ENCODE assay signal across 11 cellular contexts in genomic region chr3:147393261-147393964, GRCh38. TPM values are rescaled to one million over a fixed set of nuclear protein-coding genes. Genes with fewer than 3 reads are reported as not detected.
DNase-seq lines count a peak whose midpoint lies in the region; ATAC-seq and TF ChIP-seq lines count a peak whose summit lies in the region.
"Had no signal": no experiment of that assay in that cellular context is flagged by ENCODE, and none has a peak within 500 bp of the region (broad histone marks: within the 10 kb centered on the region; RNA-seq: fewer than 3 reads in every experiment).

No MANE protein-coding gene starts in this region.

- H3K4me1 Mint-ChIP-seq in activated CD8-positive, alpha-beta memory T cell treated with anti-CD3 and anti-CD28 coated beads, Interleukin-2, amount 10 ng/mL, durations not matched to agents 7 days and 5 days = no peaks in the 10 kb centered on the region

- no peak overlapping the region for H3K4me3 Mint-ChIP-seq in activated CD8-positive, alpha-beta memory T cell treated with anti-CD3 and anti-CD28 coated beads, Interleukin-2, amount 10 ng/mL, durations not matched to agents 7 days and 5 days
- H3K4me3 Mint-ChIP-seq: dendritic cell treated with granulocyte-macrophage colony-stimulating factor and Interleukin-4, amounts not matched to agents 40 ng/mL and 50 ng/mL, for 4 days had no signal

- POLR2A ChIA-PET in OCI-LY7 (lab: Charles Lee) = no interaction called here

- H3K36me3 ChIP-seq in duodenal mucosa (ENCODE audit: control insufficient read depth in 1 of 2, insufficient read depth in 2 of 2, low read length in 2 of 2) (no peaks in the 10 kb centered on the region), upper lobe of right lung (no peaks in the 10 kb centered on the region), OCI-LY7 (ENCODE audit: insufficient read depth, low read length) (no peaks in the 10 kb centered on the region)

- no peak overlapping the region for H2AFZ ChIP-seq in OCI-LY7 (ENCODE audit: low read length)

- no peak overlapping the region for H3K9ac ChIP-seq in duodenal mucosa (ENCODE audit: low read depth in 1 of 2, low read length in 2 of 2)

- intact Hi-C loops in upper lobe of right lung (cut with DNase I) (no loop called here), OCI-LY7 (cut with micrococcal nuclease; ENCODE audit: unreplicated experiment) (no loop called here)

- peak overlapping the region; percentile 68 for H3K27ac Mint-ChIP-seq in activated CD8-positive, alpha-beta memory T cell treated with anti-CD3 and anti-CD28 coated beads, Interleukin-2, amount 10 ng/mL, durations not matched to agents 7 days and 5 days
- H3K27ac Mint-ChIP-seq: dendritic cell treated with granulocyte-macrophage colony-stimulating factor and Interleukin-4, amounts not matched to agents 40 ng/mL and 50 ng/mL, for 4 days had no signal

- H3K4me2 ChIP-seq in OCI-LY7 (ENCODE audit: low read length) = no peak overlapping the region

- H3K27ac ChIP-seq in duodenal mucosa (ENCODE audit: low read depth, low read length) (no peak overlapping the region), upper lobe of right lung (no peak overlapping the region), OCI-LY7 (ENCODE audit: low read depth, low read length, poor library complexity, severe bottlenecking) (no peak overlapping the region)

- H3K9me3 Mint-ChIP-seq in activated CD8-positive, alpha-beta memory T cell treated with anti-CD3 and anti-CD28 coated beads, Interleukin-2, amount 10 ng/mL, durations not matched to agents 7 days and 5 days (ENCODE audit: low read depth) = no peaks in the 10 kb centered on the region

- H3K9me2 ChIP-seq in OCI-LY7 (ENCODE audit: insufficient read depth, low read length) = no peaks in the 10 kb centered on the region

- ATAC-seq in activated CD8-positive, alpha-beta memory T cell treated with anti-CD3 and anti-CD28 coated beads, Interleukin-2, amount 10 ng/mL, durations not matched to agents 7 days and 5 days = no peak
- ATAC-seq in upper lobe of right lung = no peak

- CTCF ChIA-PET in activated CD8-positive, alpha-beta memory T cell treated with anti-CD3 and anti-CD28 coated beads, Interleukin-2, amount 10 ng/mL, durations not matched to agents 7 days and 5 days (lab: Charles Lee) = no interaction called here
- CTCF ChIA-PET in OCI-LY7 (lab: Charles Lee; ENCODE audit: unreplicated experiment) = no interaction called here

- no peaks in the 10 kb centered on the region for H3K79me2 ChIP-seq in OCI-LY7 (ENCODE audit: insufficient read depth, low read depth, low read length)

- H3K27me3 Mint-ChIP-seq in activated CD8-positive, alpha-beta memory T cell treated with anti-CD3 and anti-CD28 coated beads, Interleukin-2, amount 10 ng/mL, durations not matched to agents 7 days and 5 days = peaks cover 81% of the 10 kb centered on the region

- H3K4me3 ChIP-seq in duodenal mucosa (ENCODE audit: low read depth in 1 of 2, low read length in 2 of 2) (peak overlapping the region; percentile 15 to 36), upper lobe of right lung (peak overlapping the region; percentile 29), OCI-LY7 (ENCODE audit: low read depth, low read length, poor library complexity, severe bottlenecking) (no peak overlapping the region)

- peaks cover 0 to 6% of the 10 kb centered on the region in 2 donors for H3K4me1 ChIP-seq in duodenal mucosa (ENCODE audit: control insufficient read depth in 1 of 2, insufficient read depth in 2 of 2, low read length in 2 of 2)
- H3K4me1 ChIP-seq in upper lobe of right lung = peaks cover 12% of the 10 kb centered on the region
- H3K4me1 ChIP-seq in OCI-LY7 (ENCODE audit: insufficient read depth, low read length, poor library complexity, severe bottlenecking) = no peaks in the 10 kb centered on the region

- H3K36me3 Mint-ChIP-seq in activated CD8-positive, alpha-beta memory T cell treated with anti-CD3 and anti-CD28 coated beads, Interleukin-2, amount 10 ng/mL, durations not matched to agents 7 days and 5 days = peaks cover 4% of the 10 kb centered on the region

- H3K9me3 ChIP-seq in duodenal mucosa (ENCODE audit: control insufficient read depth in 1 of 2, low read length in 2 of 2) (peaks cover 0 to 3% of the 10 kb centered on the region in 2 donors), upper lobe of right lung (no peaks in the 10 kb centered on the region), OCI-LY7 (ENCODE audit: low read length) (no peaks in the 10 kb centered on the region)

- no peak for TF ChIP-seq CTCF in upper lobe of right lung (IDR thresholded peaks at IDR 0.05)
- TF ChIP-seq CTCF in OCI-LY7 (conservative IDR thresholded peaks at IDR 0.05; ENCODE audit: low read length) = no peak
- TF ChIP-seq CTCF in GM10266 (IDR thresholded peaks at IDR 0.05; ENCODE audit: control insufficient read depth, insufficient read depth, low read depth, missing control alignments) = no peak

- DNase-seq in activated CD8-positive, alpha-beta memory T cell treated with anti-CD3 and anti-CD28 coated beads, Interleukin-2, amount 10 ng/mL, durations not matched to agents 7 days and 5 days = no peak
- DNase-seq in activated CD8-positive, alpha-beta memory T cell treated with anti-CD3 and anti-CD28 coated beads, Interleukin-2, amount 50 U/mL, for 4 hours = no peak
- DNase-seq in midbrain (lab: John Stamatoyannopoulos, UW) = peak; percentile 66
- DNase-seq in upper lobe of right lung = no peak
- DNase-seq in NAMALWA (ENCODE audit: low spot score) = no peak
- no peak for DNase-seq in OCI-LY7 (ENCODE audit: low spot score)
- no peak for DNase-seq in GM10266 (ENCODE audit: extremely low spot score)

- no TSS peak for BruUV-seq in OCI-LY7 (replicated peaks; lab: Mats Ljungman, UMichigan)

- H3K27me3 ChIP-seq in duodenal mucosa (ENCODE audit: control insufficient read depth in 1 of 2, insufficient read depth in 2 of 2, low read length in 2 of 2) (peaks cover 53 to 87% of the 10 kb centered on the region in 2 donors), upper lobe of right lung (peaks cover 100% of the 10 kb centered on the region)

- H4K20me1 ChIP-seq in OCI-LY7 (ENCODE audit: insufficient read depth, low read length) = no peaks in the 10 kb centered on the region

RNA-seq across cellular contexts. Expression of gene ZIC4, which starts 12.9 kb away (rescaled TPM):
- total RNA-seq in activated CD8-positive, alpha-beta memory T cell treated with anti-CD3 and anti-CD28 coated beads, Interleukin-2, amount 10 ng/mL, durations not matched to agents 7 days and 5 days = not detected
- not detected for total RNA-seq in upper lobe of right lung
- not detected in 2 replicates for total RNA-seq in OCI-LY7 (2014; rRNA removed; shearing (Covaris generic))
- not detected in 2 replicates for total RNA-seq in OCI-LY7 (2022)
- total RNA-seq: renal cortical epithelial cell; T-helper 1 cell treated with Interleukin-12 subunit alpha and Interleukin-12 subunit beta and Interleukin-4 antibody, amounts not matched to agents 30 ng/mL and 1 ng/mL, for 36 hours had no signal

RNA-seq across cellular contexts. Expression of gene ZIC1, which starts 15.8 kb away (rescaled TPM):
- not detected for total RNA-seq in activated CD8-positive, alpha-beta memory T cell treated with anti-CD3 and anti-CD28 coated beads, Interleukin-2, amount 10 ng/mL, durations not matched to agents 7 days and 5 days
- not detected for total RNA-seq in upper lobe of right lung
- not detected in 2 replicates for total RNA-seq in OCI-LY7 (2014; rRNA removed; shearing (Covaris generic))
- not detected in 2 replicates for total RNA-seq in OCI-LY7 (2022)
- total RNA-seq: renal cortical epithelial cell; T-helper 1 cell treated with Interleukin-12 subunit alpha and Interleukin-12 subunit beta and Interleukin-4 antibody, amounts not matched to agents 30 ng/mL and 1 ng/mL, for 36 hours had no signal
